ENCODE assay signal across 12 cellular contexts in genomic region chr3:152436707-152437615, GRCh38.
DNase-seq lines count a peak whose midpoint lies in the region; ATAC-seq and TF ChIP-seq lines count a peak whose summit lies in the region.
"Had no signal": no experiment of that assay in that cellular context is flagged by ENCODE, and none has a peak within 500 bp of the region (broad histone marks: within the 10 kb centered on the region; RNA-seq: fewer than 3 reads in every experiment).

No MANE protein-coding gene starts in this region.

- TF ChIP-seq POLR2A in lower leg skin (IDR thresholded peaks at IDR 0.05): no peak
- TF ChIP-seq POLR2A in breast epithelium (IDR thresholded peaks at IDR 0.05): no peak

- intact Hi-C loops in CD8-positive, alpha-beta T cell (cut with DNase I, micrococcal nuclease): loop anchor here in 1 of 2 experiments (5.0 kb wide), 1 partner anchor 140 kb away; no protein-coding TSS in a partner anchor
- intact Hi-C loops in lower leg skin (cut with DNase I; ENCODE audit: low total_unique reads): no loop called here
- intact Hi-C loops in breast epithelium (cut with DNase I; ENCODE audit: low total_unique reads): no loop called here

- no peak overlapping the region for H3K9ac ChIP-seq in endocrine pancreas (ENCODE audit: control insufficient read depth, insufficient read depth, low read length)

- peaks cover 70% of the 10 kb centered on the region for H3K4me1 Mint-ChIP-seq in CD8-positive, alpha-beta T cell (ENCODE audit: low read depth)
- H3K4me1 Mint-ChIP-seq in osteocyte (ENCODE audit: unreplicated experiment): peaks cover 22% of the 10 kb centered on the region

- peaks cover 35% of the 10 kb centered on the region for H3K4me1 ChIP-seq in CD8-positive, alpha-beta T cell (ENCODE audit: insufficient read depth, low read length)
- H3K4me1 ChIP-seq in endocrine pancreas (ENCODE audit: control insufficient read depth, insufficient read depth, low read length) (peaks cover 23% of the 10 kb centered on the region), breast epithelium (peaks cover 0 to 12% of the 10 kb centered on the region in 2 donors)

- H3K27me3 ChIP-seq in CD8-positive, alpha-beta T cell (ENCODE audit: insufficient read depth, low read length): no peaks in the 10 kb centered on the region
- H3K27me3 ChIP-seq in endocrine pancreas (ENCODE audit: control insufficient read depth, insufficient read depth, low read length) (no peaks in the 10 kb centered on the region), breast epithelium (no peaks in the 10 kb centered on the region)

- POLR2A ChIA-PET in CD8-positive, alpha-beta T cell (lab: Charles Lee): interaction anchor here (0.6 to 1.4 kb wide), 4 partner anchors 9 to 239 kb away, joined by 3 to 5 read pairs (median 3); no protein-coding TSS in a partner anchor

- no peak for TF ChIP-seq CTCF in CD8-positive, alpha-beta T cell (IDR thresholded peaks at IDR 0.05)
- no peak for TF ChIP-seq CTCF in osteocyte (IDR thresholded peaks at IDR 0.05)
- TF ChIP-seq CTCF in lower leg skin (IDR thresholded peaks at IDR 0.05): no peak
- TF ChIP-seq CTCF in breast epithelium (IDR thresholded peaks at IDR 0.05): no peak

- no peak for ATAC-seq in CD8-positive, alpha-beta T cell
- ATAC-seq: PC-3 had no signal

- H3K4me3 Mint-ChIP-seq in CD8-positive, alpha-beta T cell: peak overlapping the region; percentile 15
- no peak overlapping the region for H3K4me3 Mint-ChIP-seq in osteocyte (ENCODE audit: unreplicated experiment)

- peaks cover 5% of the 10 kb centered on the region for H3K9me3 Mint-ChIP-seq in CD8-positive, alpha-beta T cell
- H3K9me3 Mint-ChIP-seq in osteocyte (ENCODE audit: unreplicated experiment): peaks cover 14% of the 10 kb centered on the region

- H3K36me3 Mint-ChIP-seq in CD8-positive, alpha-beta T cell: peaks cover 77% of the 10 kb centered on the region
- H3K36me3 Mint-ChIP-seq in osteocyte (ENCODE audit: unreplicated experiment): peaks cover 27% of the 10 kb centered on the region

- H3K4me3 ChIP-seq in CD8-positive, alpha-beta T cell (ENCODE audit: low read depth, low read length): no peak overlapping the region
- peak overlapping the region; percentile 54 for H3K4me3 ChIP-seq in endocrine pancreas (ENCODE audit: control insufficient read depth, insufficient read depth, low read length)
- H3K4me3 ChIP-seq in lower leg skin (ENCODE audit: low read depth, poor library complexity, severe bottlenecking): no peak overlapping the region
- no peak overlapping the region for H3K4me3 ChIP-seq in breast epithelium

- peaks cover 3% of the 10 kb centered on the region for H3K9me3 ChIP-seq in CD8-positive, alpha-beta T cell (ENCODE audit: low read length)
- H3K9me3 ChIP-seq in endocrine pancreas (ENCODE audit: control insufficient read depth, low read length) (no peaks in the 10 kb centered on the region), breast epithelium (peaks cover 0 to 19% of the 10 kb centered on the region in 2 donors)

- peaks cover 22% of the 10 kb centered on the region for H3K36me3 ChIP-seq in CD8-positive, alpha-beta T cell (ENCODE audit: insufficient read depth, low read length)
- H3K36me3 ChIP-seq in endocrine pancreas (ENCODE audit: control insufficient read depth, insufficient read depth, low read length): peaks cover 5% of the 10 kb centered on the region
- H3K36me3 ChIP-seq in breast epithelium: no peaks in the 10 kb centered on the region

- H3K27ac Mint-ChIP-seq in CD8-positive, alpha-beta T cell: peak overlapping the region; percentile 87
- H3K27ac Mint-ChIP-seq in osteocyte (ENCODE audit: unreplicated experiment): peak overlapping the region; percentile 56

- H3K27ac ChIP-seq in CD8-positive, alpha-beta T cell (ENCODE audit: low read depth, low read length): no peak overlapping the region
- H3K27ac ChIP-seq in breast epithelium: no peak overlapping the region

- 42 to 49% methylated on average over 7 of the region's 7 CpGs for WGBS in lower leg skin, 2 donors

- DNase-seq in CD8-positive, alpha-beta T cell: no peak
- DNase-seq in NCI-H146 treated with DMSO at 0.1 percent for 48 hours (lab: John Stamatoyannopoulos, UW; ENCODE audit: unreplicated experiment): peak; percentile 24
- no peak for DNase-seq in osteocyte (ENCODE audit: extremely low spot score, unreplicated experiment)
- DNase-seq in lower leg skin (ENCODE audit: low spot score in 2 of 2): no peak
- DNase-seq in breast epithelium (ENCODE audit: low spot score in 2 of 2): no peak
- no peak for DNase-seq in germinal center (ENCODE audit: low spot score)
- DNase-seq in activated CD4-positive, alpha-beta T cell treated with anti-CD3 and anti-CD28 coated beads, Interleukin-2, amount 50 U/mL, for 48 hours: no peak
- DNase-seq: activated CD4-positive, alpha-beta T cell treated with anti-CD3 and anti-CD28 coated beads, Interleukin-2, amount 50 U/mL, for 4 hours; EL; PC-3; retina had no signal

- CTCF ChIA-PET in CD8-positive, alpha-beta T cell (lab: Charles Lee): no interaction called here

- no peaks in the 10 kb centered on the region for H3K27me3 Mint-ChIP-seq in CD8-positive, alpha-beta T cell (ENCODE audit: low read depth)
- no peaks in the 10 kb centered on the region for H3K27me3 Mint-ChIP-seq in osteocyte (ENCODE audit: unreplicated experiment)
